8 cellular contexts compared by ENCODE assay signal in the genomic region with DNA sequence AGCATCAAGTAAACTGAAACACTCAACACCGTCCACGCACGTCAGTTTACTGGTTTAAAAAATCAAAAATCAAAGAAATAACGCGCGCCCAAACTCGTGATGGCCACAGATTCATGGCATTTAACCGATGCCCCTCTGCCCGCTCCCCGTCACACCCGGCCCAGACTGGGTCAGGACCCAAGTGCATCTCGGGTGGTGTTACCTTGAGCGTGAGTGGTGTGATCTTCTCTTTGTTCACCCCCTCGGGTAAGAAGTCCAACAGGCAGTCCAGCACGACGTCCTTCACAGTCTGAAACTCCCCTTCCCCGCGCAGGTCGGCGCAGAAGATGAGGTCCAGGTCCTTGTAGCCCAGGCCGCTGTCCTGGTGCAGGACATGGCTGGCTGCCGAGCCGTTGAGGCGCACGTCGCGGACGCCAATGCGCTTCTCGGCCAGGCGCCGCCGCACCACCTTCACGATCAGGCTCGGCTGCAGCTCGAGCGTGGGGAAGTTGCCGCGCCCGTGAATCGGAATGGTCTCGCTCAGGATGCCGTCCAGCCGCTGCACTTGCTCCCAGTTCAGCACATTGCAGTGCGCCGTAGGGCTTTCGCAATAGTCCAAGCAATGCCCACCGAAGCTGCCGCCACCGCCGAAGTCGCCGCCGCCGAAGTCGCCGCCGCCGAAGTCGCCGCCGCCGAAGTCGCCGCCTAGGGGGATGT.
A peak's percentile ranks its signal among the peaks of the same experiment; 100 is the strongest.
DNase-seq lines count a peak whose midpoint lies in the region; ATAC-seq and TF ChIP-seq lines count a peak whose summit lies in the region.

No MANE protein-coding gene starts in this region.

- no peaks in the 10 kb centered on the region for H3K27me3 ChIP-seq in subcutaneous abdominal adipose tissue (ENCODE audit: control insufficient read depth in 5 of 5, insufficient read depth in 4 of 5, low read length in 5 of 5)

- peak overlapping the region; percentile 100 for H3K27ac ChIP-seq in subcutaneous abdominal adipose tissue (ENCODE audit: low read depth, low read length)

- H3K36me3 ChIP-seq in subcutaneous abdominal adipose tissue (ENCODE audit: control insufficient read depth in 5 of 5, insufficient read depth in 5 of 5, low read length in 5 of 5) = peaks cover 0 to 3% (median 0%) of the 10 kb centered on the region in 5 donors

- peak overlapping the region; percentile 56 to 89 (median 74) for H3K9ac ChIP-seq in subcutaneous abdominal adipose tissue (ENCODE audit: low read length in 5 of 5)

- ATAC-seq in HG03442 (IDR thresholded peaks at IDR 0.05; ENCODE audit: unreplicated experiment) = no peak

- TF ChIP-seq CTCF in LNCaP clone FGC (IDR thresholded peaks at IDR 0.05; ENCODE audit: control insufficient read depth, extremely low read depth, insufficient read depth) = no peak
- no peak for TF ChIP-seq CTCF in epithelial cell of esophagus (IDR thresholded peaks at IDR 0.05; ENCODE audit: insufficient read depth, low read depth, low read length, missing control alignments)

- H3K4me3 ChIP-seq in LNCaP clone FGC (ENCODE audit: low read depth, low read length) (peak overlapping the region; percentile 52), epithelial cell of esophagus (ENCODE audit: low read length) (peak overlapping the region; percentile 85), subcutaneous abdominal adipose tissue (ENCODE audit: low read depth in 1 of 5, low read length in 5 of 5) (peak overlapping the region; percentile 86 to 98 (median 94))

- H3K4me1 ChIP-seq in subcutaneous abdominal adipose tissue (ENCODE audit: control insufficient read depth in 5 of 5, insufficient read depth in 5 of 5, low read length in 5 of 5) = peaks cover 3 to 47% (median 38%) of the 10 kb centered on the region in 5 donors

- DNase-seq in EH (ENCODE audit: low read depth) (peak; percentile 66), LNCaP clone FGC (ENCODE audit: low read depth) (no peak), epithelial cell of esophagus (ENCODE audit: low read depth) (peak; percentile 46), midbrain (lab: John Stamatoyannopoulos, UW) (peak; percentile 35), NCI-H446 treated with DMSO at 0.1 percent for 48 hours (lab: John Stamatoyannopoulos, UW) (no peak)
- DNase-seq in activated CD8-positive, alpha-beta memory T cell treated with anti-CD3 and anti-CD28 coated beads, Interleukin-2, amount 50 U/mL, for 4 hours = peak; percentile 37

- H3K9me3 ChIP-seq in subcutaneous abdominal adipose tissue (ENCODE audit: control insufficient read depth in 5 of 5, low read length in 5 of 5) = no peaks in the 10 kb centered on the region

Comparison
In these comparisons a context has a peak if more than half of its experiments do, and no peak if none do; other contexts are left out.
1. DNase-seq: peak in EH (single experiment), activated CD8-positive, alpha-beta memory T cell treated with anti-CD3 and anti-CD28 coated beads, Interleukin-2, amount 50 U/mL, for 4 hours (single experiment), epithelial cell of esophagus (single experiment) and midbrain (single experiment); none in LNCaP clone FGC (single experiment) and NCI-H446 treated with DMSO at 0.1 percent for 48 hours (single experiment).
2. Peak in every context shown above with its lines, with median percentiles within 50 percentile points of each other: H3K4me3 ChIP-seq.